16 cellular contexts compared by ENCODE assay signal in the genomic region with DNA sequence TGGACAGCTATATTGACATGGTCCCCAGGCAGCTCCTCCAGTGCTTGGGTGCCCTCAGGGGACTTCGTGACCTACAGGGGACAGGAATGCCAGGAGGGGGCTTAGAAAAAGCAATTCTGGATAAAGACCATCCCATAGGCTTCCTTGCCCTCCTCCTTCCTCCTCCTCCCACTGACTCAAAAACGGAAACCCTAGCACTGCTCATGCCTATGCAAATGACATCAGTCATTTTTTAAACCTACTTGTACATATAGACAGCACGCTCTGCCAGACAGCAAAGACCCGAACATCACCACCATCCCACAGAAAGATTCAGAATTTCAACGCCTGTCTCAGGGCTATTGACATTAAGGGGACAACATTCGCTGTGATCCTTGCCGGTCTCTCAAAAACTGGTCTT. TPM values are rescaled to one million over a fixed set of nuclear protein-coding genes. Genes with fewer than 3 reads are reported as not detected.
"Had no signal": no experiment of that assay in that cellular context is flagged by ENCODE, and none has a peak within 500 bp of the region (broad histone marks: within the 10 kb centered on the region; RNA-seq: fewer than 3 reads in every experiment).

No MANE protein-coding gene starts in this region.

- H3K4me3 Mint-ChIP-seq: activated CD4-positive, alpha-beta memory T cell treated with anti-CD3 and anti-CD28 coated beads, Interleukin-2, amount 10 ng/mL, durations not matched to agents 7 days and 5 days; activated T-cell treated with anti-CD3 and anti-CD28 coated beads, Interleukin-2, amount 50 U/mL, for 24 hours; naive B cell; stimulated activated memory B cell treated with anti-CD40 and anti-IgM and Interleukin-4, amounts not matched to agents 10 μg/mL and 1 μg/mL and 100 μg/mL, for 72 hours had no signal

- H3K9me3 Mint-ChIP-seq: activated CD4-positive, alpha-beta memory T cell treated with anti-CD3 and anti-CD28 coated beads, Interleukin-2, amount 10 ng/mL, durations not matched to agents 7 days and 5 days; activated T-cell treated with anti-CD3 and anti-CD28 coated beads, Interleukin-2, amount 50 U/mL, for 24 hours; naive B cell; stimulated activated memory B cell treated with anti-CD40 and anti-IgM and Interleukin-4, amounts not matched to agents 10 μg/mL and 1 μg/mL and 100 μg/mL, for 72 hours had no signal

- H3K9me3 ChIP-seq: adrenal gland, gastrocnemius medialis, ovary had no signal

- H3K27ac ChIP-seq: adrenal gland, gastrocnemius medialis, ovary, VCaP had no signal

- H3K27me3 Mint-ChIP-seq: activated T-cell treated with anti-CD3 and anti-CD28 coated beads, Interleukin-2, amount 50 U/mL, for 24 hours had no signal

- H3K4me1 ChIP-seq: adrenal gland, gastrocnemius medialis had no signal

- H3K27ac Mint-ChIP-seq: activated CD4-positive, alpha-beta memory T cell treated with anti-CD3 and anti-CD28 coated beads, Interleukin-2, amount 10 ng/mL, durations not matched to agents 7 days and 5 days; activated T-cell treated with anti-CD3 and anti-CD28 coated beads, Interleukin-2, amount 50 U/mL, for 24 hours; naive B cell; stimulated activated memory B cell treated with anti-CD40 and anti-IgM and Interleukin-4, amounts not matched to agents 10 μg/mL and 1 μg/mL and 100 μg/mL, for 72 hours had no signal

- DNase-seq: activated CD4-positive, alpha-beta memory T cell treated with anti-CD3 and anti-CD28 coated beads, Interleukin-2, amount 10 ng/mL, durations not matched to agents 7 days and 5 days; activated naive CD4-positive, alpha-beta T cell treated with anti-CD3 and anti-CD28 coated beads, Interleukin-2, amount 50 U/mL, for 16 hours; activated T-cell treated with anti-CD3 and anti-CD28 coated beads, Interleukin-2, amount 50 U/mL, for 24 hours; adrenal gland; erythroblast; gastrocnemius medialis; mammary epithelial cell; naive B cell; ovary; stimulated activated CD4-positive, alpha-beta T cell treated with anti-CD3 and anti-CD28 coated beads, Interleukin-2, amount 100 ng/mL, for 48 hours had no signal

- H3K36me3 Mint-ChIP-seq: naive B cell; stimulated activated memory B cell treated with anti-CD40 and anti-IgM and Interleukin-4, amounts not matched to agents 10 μg/mL and 1 μg/mL and 100 μg/mL, for 72 hours had no signal

- FAIRE-seq: colon, islet of Langerhans, urothelium cell line had no signal

- H3K27me3 ChIP-seq: ovary had no signal

- H3K4me3 ChIP-seq: adrenal gland, gastrocnemius medialis, ovary had no signal

- ATAC-seq: gastrocnemius medialis; left lobe of liver; stimulated activated memory B cell treated with anti-CD40 and anti-IgM and Interleukin-4, amounts not matched to agents 10 μg/mL and 1 μg/mL and 100 μg/mL, for 72 hours had no signal

- H3K36me3 ChIP-seq: adrenal gland, gastrocnemius medialis, ovary had no signal

- H3K4me1 Mint-ChIP-seq: naive B cell; stimulated activated memory B cell treated with anti-CD40 and anti-IgM and Interleukin-4, amounts not matched to agents 10 μg/mL and 1 μg/mL and 100 μg/mL, for 72 hours had no signal

RNA-seq across cellular contexts. Expression of gene IGFBPL1, which starts 11.0 kb away (rescaled TPM):
- total RNA-seq: gastrocnemius medialis, left lobe of liver, mammary epithelial cell had no signal
